In the genomic region with DNA sequence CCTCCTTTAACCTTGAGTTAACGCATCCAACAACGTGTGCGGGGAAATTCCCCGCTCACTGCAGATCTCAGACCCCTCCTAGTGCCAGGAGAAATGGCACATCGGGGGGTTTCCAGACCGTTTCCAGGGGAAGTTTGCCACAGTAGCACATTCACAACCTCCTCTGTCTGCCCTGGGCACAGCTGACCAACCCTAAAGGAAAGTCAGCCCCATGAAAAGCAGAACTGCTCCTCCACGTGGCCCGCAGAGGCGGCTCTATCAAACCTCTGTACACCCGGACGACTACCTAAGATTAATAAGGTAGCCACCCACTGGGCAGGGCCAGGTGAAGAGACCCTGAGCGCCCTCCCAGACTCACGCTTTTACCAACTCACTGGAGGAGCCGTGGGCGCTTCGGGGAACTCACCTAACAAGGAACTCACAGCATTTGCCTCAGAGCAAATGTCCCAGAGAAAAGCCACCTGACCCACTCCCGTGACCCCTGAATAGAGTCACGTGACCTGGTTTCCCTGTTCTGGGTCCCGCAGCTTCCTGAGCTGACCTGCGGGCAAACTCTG, we compare ENCODE assay signal across 8 cellular contexts. TPM values are rescaled to one million over a fixed set of nuclear protein-coding genes. Genes with fewer than 3 reads are reported as not detected.
A peak's percentile ranks its signal among the peaks of the same experiment; 100 is the strongest.
DNase-seq lines count a peak whose midpoint lies in the region; ATAC-seq and TF ChIP-seq lines count a peak whose summit lies in the region.

No MANE protein-coding gene starts in this region.

- peak overlapping the region; percentile 95 for H3K4me3 Mint-ChIP-seq in activated naive CD8-positive, alpha-beta T cell treated with anti-CD3 and anti-CD28 coated beads, Interleukin-2, amount 10 ng/mL, durations not matched to agents 7 days and 5 days

- POLR2A ChIA-PET in activated naive CD8-positive, alpha-beta T cell treated with anti-CD3 and anti-CD28 coated beads, Interleukin-2, amount 10 ng/mL, durations not matched to agents 7 days and 5 days (lab: Charles Lee), result interaction anchor here (0.7 to 1.7 kb wide), 11 partner anchors 17 to 305 kb away, joined by 3 to 10 read pairs (median 3); partner anchors contain the start of gene PCNA
- POLR2A ChIA-PET in A673 (lab: Charles Lee; ENCODE audit: low non-redundant PET), result no interaction called here

- H3K4me1 ChIP-seq in muscle layer of colon (ENCODE audit: insufficient read depth, low read length) (peaks cover 11% of the 10 kb centered on the region), A673 (ENCODE audit: insufficient read depth, low read length, poor library complexity, severe bottlenecking) (no peaks in the 10 kb centered on the region)

- ATAC-seq in GM18502 (IDR thresholded peaks at IDR 0.05; ENCODE audit: poor library complexity, unreplicated experiment) (peak; percentile 49), HG02763 (IDR thresholded peaks at IDR 0.05; ENCODE audit: unreplicated experiment) (peak; percentile 39)
- ATAC-seq in activated naive CD8-positive, alpha-beta T cell treated with anti-CD3 and anti-CD28 coated beads, Interleukin-2, amount 10 ng/mL, durations not matched to agents 7 days and 5 days (ENCODE audit: low read depth), result peak; percentile 42

- DNase-seq in activated naive CD8-positive, alpha-beta T cell treated with anti-CD3 and anti-CD28 coated beads, Interleukin-2, amount 10 ng/mL, durations not matched to agents 7 days and 5 days, result peak; percentile 72
- DNase-seq in A673 (ENCODE audit: low spot score) (no peak), iPS-NIHi11 (ENCODE audit: low spot score) (no peak)

- no peaks in the 10 kb centered on the region for H3K9me3 Mint-ChIP-seq in activated naive CD8-positive, alpha-beta T cell treated with anti-CD3 and anti-CD28 coated beads, Interleukin-2, amount 10 ng/mL, durations not matched to agents 7 days and 5 days

- H3K9ac ChIP-seq in muscle layer of colon (ENCODE audit: low read length), result no peak overlapping the region

- H3K27me3 Mint-ChIP-seq in activated naive CD8-positive, alpha-beta T cell treated with anti-CD3 and anti-CD28 coated beads, Interleukin-2, amount 10 ng/mL, durations not matched to agents 7 days and 5 days, result no peaks in the 10 kb centered on the region

- intact Hi-C loops in A673 (cut with micrococcal nuclease; ENCODE audit: unreplicated experiment), result no loop called here

- H3K4me3 ChIP-seq in muscle layer of colon (ENCODE audit: low read depth in 1 of 2, low read length in 2 of 2) (no peak overlapping the region), A673 (ENCODE audit: low read depth, low read length, poor library complexity, severe bottlenecking) (no peak overlapping the region)

- H3K4me1 Mint-ChIP-seq in activated naive CD8-positive, alpha-beta T cell treated with anti-CD3 and anti-CD28 coated beads, Interleukin-2, amount 10 ng/mL, durations not matched to agents 7 days and 5 days, result peaks cover 58% of the 10 kb centered on the region

- CTCF ChIA-PET in A673 (lab: Charles Lee), result no interaction called here

- no peak for TF ChIP-seq CTCF in A673 (conservative IDR thresholded peaks at IDR 0.05; ENCODE audit: low read depth, low read length)

- H3K27ac ChIP-seq in muscle layer of colon (ENCODE audit: low read depth, low read length) (peak overlapping the region; percentile 23), temporal lobe (ENCODE audit: low read depth, low read length) (peak overlapping the region; percentile 50), A673 (ENCODE audit: low read depth, low read length, poor library complexity, severe bottlenecking) (no peak overlapping the region)

- H3K9me3 ChIP-seq in muscle layer of colon (ENCODE audit: low read length) (no peaks in the 10 kb centered on the region), A673 (ENCODE audit: low read depth, low read length, poor library complexity, severe bottlenecking) (no peaks in the 10 kb centered on the region)

- peak overlapping the region; percentile 99 for H3K27ac Mint-ChIP-seq in activated naive CD8-positive, alpha-beta T cell treated with anti-CD3 and anti-CD28 coated beads, Interleukin-2, amount 10 ng/mL, durations not matched to agents 7 days and 5 days

- H3K27me3 ChIP-seq in muscle layer of colon (ENCODE audit: control insufficient read depth in 1 of 2, insufficient read depth in 2 of 2, low read length in 2 of 2) (no peaks in the 10 kb centered on the region), A673 (replicated peaks; ENCODE audit: insufficient read depth, low read depth, low read length, poor library complexity) (no peaks in the 10 kb centered on the region)

- peaks cover 36% of the 10 kb centered on the region for H3K36me3 Mint-ChIP-seq in activated naive CD8-positive, alpha-beta T cell treated with anti-CD3 and anti-CD28 coated beads, Interleukin-2, amount 10 ng/mL, durations not matched to agents 7 days and 5 days

- no TSS peak for BruUV-seq in A673 (replicated peaks; lab: Mats Ljungman, UMichigan)

- peak; percentile 85 for TF ChIP-seq POLR2A in Raji (IDR thresholded peaks at IDR 0.05; ENCODE audit: insufficient read depth, low read depth, low read length)

- no peaks in the 10 kb centered on the region for H3K36me3 ChIP-seq in muscle layer of colon (ENCODE audit: insufficient read depth, low read length)
- H3K36me3 ChIP-seq in A673 (ENCODE audit: insufficient read depth, low read length, poor library complexity, severe bottlenecking), result no peaks in the 10 kb centered on the region

RNA-seq across cellular contexts. Expression of gene RASSF2, which starts 8.6 kb away (rescaled TPM):
- total RNA-seq in activated naive CD8-positive, alpha-beta T cell treated with anti-CD3 and anti-CD28 coated beads, Interleukin-2, amount 10 ng/mL, durations not matched to agents 7 days and 5 days, result 10 to 100 TPM; 45.8 to 46.5 TPM
- 213 TPM for total RNA-seq in temporal lobe
- total RNA-seq in A673 (2021), result 2.7 and 3.7 TPM in 2 replicates
